Comparison of ENCODE assay signal across 8 cellular contexts in the genomic region with DNA sequence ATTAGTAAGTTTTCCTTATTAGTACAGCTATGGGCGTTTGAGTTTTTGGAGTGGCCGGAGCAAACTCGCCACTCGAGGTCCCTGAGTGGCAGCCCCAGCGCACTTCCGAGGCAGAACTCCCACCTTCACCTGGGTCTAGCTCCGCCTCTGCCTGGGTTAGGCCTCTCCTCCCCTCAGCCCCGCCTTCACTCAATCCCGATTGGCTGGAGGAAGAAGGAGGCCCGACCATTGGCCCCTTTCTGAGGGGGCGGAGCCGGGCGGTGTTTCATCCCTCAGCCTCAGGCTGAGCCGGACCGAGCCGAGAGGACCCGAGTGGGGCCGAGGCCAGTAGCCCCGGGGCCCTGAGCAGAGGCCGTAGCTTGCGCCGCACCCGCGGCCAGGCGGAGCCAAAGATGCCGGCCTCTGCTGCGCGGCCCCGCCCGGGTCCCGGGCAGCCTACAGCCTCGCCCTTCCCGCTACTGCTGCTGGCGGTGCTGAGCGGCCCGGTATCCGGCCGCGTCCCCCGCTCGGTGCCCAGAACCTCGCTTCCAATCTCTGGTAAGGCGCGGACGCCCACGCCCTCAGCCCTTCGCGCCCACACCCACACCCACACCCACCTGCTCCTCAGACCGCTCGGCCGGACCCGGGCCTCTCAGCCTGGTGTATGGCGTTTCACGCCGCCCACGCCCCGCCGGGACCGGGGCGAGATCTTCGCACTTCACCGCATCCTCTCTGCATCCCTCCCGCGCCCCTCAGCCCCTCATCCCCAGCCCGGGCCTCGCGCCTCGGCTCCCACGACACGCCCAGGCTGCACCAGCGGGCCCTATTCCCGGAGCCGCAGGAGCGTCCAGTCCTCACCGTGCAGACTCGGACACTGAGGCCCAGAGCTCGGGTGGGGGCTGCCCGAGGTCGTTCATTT. TPM values are rescaled to one million over a fixed set of nuclear protein-coding genes. Genes with fewer than 3 reads are reported as not detected.
DNase-seq lines count a peak whose midpoint lies in the region; ATAC-seq and TF ChIP-seq lines count a peak whose summit lies in the region.

A gene with protein sequence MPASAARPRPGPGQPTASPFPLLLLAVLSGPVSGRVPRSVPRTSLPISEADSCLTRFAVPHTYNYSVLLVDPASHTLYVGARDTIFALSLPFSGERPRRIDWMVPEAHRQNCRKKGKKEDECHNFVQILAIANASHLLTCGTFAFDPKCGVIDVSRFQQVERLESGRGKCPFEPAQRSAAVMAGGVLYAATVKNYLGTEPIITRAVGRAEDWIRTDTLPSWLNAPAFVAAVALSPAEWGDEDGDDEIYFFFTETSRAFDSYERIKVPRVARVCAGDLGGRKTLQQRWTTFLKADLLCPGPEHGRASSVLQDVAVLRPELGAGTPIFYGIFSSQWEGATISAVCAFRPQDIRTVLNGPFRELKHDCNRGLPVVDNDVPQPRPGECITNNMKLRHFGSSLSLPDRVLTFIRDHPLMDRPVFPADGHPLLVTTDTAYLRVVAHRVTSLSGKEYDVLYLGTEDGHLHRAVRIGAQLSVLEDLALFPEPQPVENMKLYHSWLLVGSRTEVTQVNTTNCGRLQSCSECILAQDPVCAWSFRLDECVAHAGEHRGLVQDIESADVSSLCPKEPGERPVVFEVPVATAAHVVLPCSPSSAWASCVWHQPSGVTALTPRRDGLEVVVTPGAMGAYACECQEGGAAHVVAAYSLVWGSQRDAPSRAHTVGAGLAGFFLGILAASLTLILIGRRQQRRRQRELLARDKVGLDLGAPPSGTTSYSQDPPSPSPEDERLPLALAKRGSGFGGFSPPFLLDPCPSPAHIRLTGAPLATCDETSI (plus strand): TSS at position 263 of the 898 bp plus-strand sequence. CDS start 130 bp downstream, at position 393.

- H3K4me3 ChIP-seq in CD4-positive, CD25-positive, alpha-beta regulatory T cell (ENCODE audit: low read depth, low read length) = peak within 1 kb of the TSS; percentile 74
- H3K4me3 ChIP-seq in ectodermal cell (ENCODE audit: insufficient read depth, low read depth, low read length) (peak within 1 kb of the TSS; percentile 60), lower lobe of right lung (peak within 1 kb of the TSS; percentile 71)

- POLR2A ChIA-PET in activated CD4-positive, alpha-beta memory T cell treated with anti-CD3 and anti-CD28 coated beads, Interleukin-2, amount 10 ng/mL, durations not matched to agents 7 days and 5 days (lab: Charles Lee) = interaction anchor here (1.0 kb wide), 1 partner anchor 1056 kb away, joined by 3 read pairs; a partner anchor contains a TSS

- no peaks in the 10 kb centered on the region for H3K9me3 ChIP-seq in CD4-positive, CD25-positive, alpha-beta regulatory T cell (ENCODE audit: control insufficient read depth in 2 of 2, low read length in 2 of 2)
- H3K9me3 ChIP-seq in ectodermal cell (ENCODE audit: control insufficient read depth, low read length) (no peaks in the 10 kb centered on the region), lower lobe of right lung (no peaks in the 10 kb centered on the region)

- TF ChIP-seq CTCF in lower lobe of right lung (IDR thresholded peaks at IDR 0.05) = no peak

- peaks cover 22% of the 10 kb centered on the region for H3K36me3 Mint-ChIP-seq in CD4-positive, CD25-positive, alpha-beta regulatory T cell
- H3K36me3 Mint-ChIP-seq in activated CD4-positive, alpha-beta memory T cell treated with anti-CD3 and anti-CD28 coated beads, Interleukin-2, amount 10 ng/mL, durations not matched to agents 7 days and 5 days (ENCODE audit: low read depth) = no peaks in the 10 kb centered on the region

- H3K36me3 ChIP-seq in CD4-positive, CD25-positive, alpha-beta regulatory T cell (ENCODE audit: control insufficient read depth, insufficient read depth, low read length) = no peaks in the 10 kb centered on the region
- H3K36me3 ChIP-seq in ectodermal cell (ENCODE audit: control insufficient read depth, insufficient read depth, low read length) (no peaks in the 10 kb centered on the region), lower lobe of right lung (peaks cover 9% of the 10 kb centered on the region)

- WGBS in ectodermal cell, 2 experiments = 2% methylated on average over 79 of the region's 79 CpGs

- H3K4me1 ChIP-seq in CD4-positive, CD25-positive, alpha-beta regulatory T cell (ENCODE audit: control insufficient read depth, insufficient read depth, low read length, poor library complexity, severe bottlenecking) = peaks cover 9% of the 10 kb centered on the region
- no peaks in the 10 kb centered on the region for H3K4me1 ChIP-seq in ectodermal cell (ENCODE audit: control insufficient read depth, insufficient read depth, low read length)
- peaks cover 9% of the 10 kb centered on the region for H3K4me1 ChIP-seq in lower lobe of right lung

- peak within 1 kb of the TSS; percentile 52 for H3K27ac ChIP-seq in CD4-positive, CD25-positive, alpha-beta regulatory T cell (ENCODE audit: insufficient read depth, low read length, poor library complexity, severe bottlenecking)
- H3K27ac ChIP-seq in ectodermal cell (ENCODE audit: insufficient read depth, low read depth, low read length, poor library complexity, severe bottlenecking) (no peak within 1 kb of the TSS), lower lobe of right lung (peak within 1 kb of the TSS; percentile 67)

- H3K9me3 Mint-ChIP-seq in CD4-positive, CD25-positive, alpha-beta regulatory T cell = no peaks in the 10 kb centered on the region
- no peaks in the 10 kb centered on the region for H3K9me3 Mint-ChIP-seq in activated CD4-positive, alpha-beta memory T cell treated with anti-CD3 and anti-CD28 coated beads, Interleukin-2, amount 10 ng/mL, durations not matched to agents 7 days and 5 days

- peak; percentile 98 to 99 for ATAC-seq in CD4-positive, CD25-positive, alpha-beta regulatory T cell (ENCODE audit: low read depth in 2 of 2)
- ATAC-seq in GM19452 (IDR thresholded peaks at IDR 0.05; ENCODE audit: unreplicated experiment) (peak; percentile 100), HG03575 (IDR thresholded peaks at IDR 0.05; ENCODE audit: extremely low read depth, insufficient number of reproducible peaks, low FRiP score, unreplicated experiment) (peak; percentile 93), lower lobe of right lung (peak; percentile 99 to 100)

- H3K27ac Mint-ChIP-seq in CD4-positive, CD25-positive, alpha-beta regulatory T cell = peak within 1 kb of the TSS; percentile 85 to 88 (median 87)
- no peak within 1 kb of the TSS for H3K27ac Mint-ChIP-seq in activated CD4-positive, alpha-beta memory T cell treated with anti-CD3 and anti-CD28 coated beads, Interleukin-2, amount 10 ng/mL, durations not matched to agents 7 days and 5 days

- peak within 1 kb of the TSS; percentile 93 to 97 (median 95) for H3K4me3 Mint-ChIP-seq in CD4-positive, CD25-positive, alpha-beta regulatory T cell
- peak within 1 kb of the TSS; percentile 74 for H3K4me3 Mint-ChIP-seq in activated CD4-positive, alpha-beta memory T cell treated with anti-CD3 and anti-CD28 coated beads, Interleukin-2, amount 10 ng/mL, durations not matched to agents 7 days and 5 days

- CTCF ChIA-PET in activated CD4-positive, alpha-beta memory T cell treated with anti-CD3 and anti-CD28 coated beads, Interleukin-2, amount 10 ng/mL, durations not matched to agents 7 days and 5 days (lab: Charles Lee) = interaction anchor here (1.0 to 1.3 kb wide), 2 partner anchors 69 to 262 kb away, joined by 3 read pairs; no protein-coding TSS in a partner anchor

- DNase-seq in CD4-positive, CD25-positive, alpha-beta regulatory T cell = peak; percentile 92 to 96 (median 93)
- DNase-seq in NCI-H82 (lab: John Stamatoyannopoulos, UW) = peak; percentile 100
- peak; percentile 95 for DNase-seq in activated CD4-positive, alpha-beta memory T cell treated with anti-CD3 and anti-CD28 coated beads, Interleukin-2, amount 10 ng/mL, durations not matched to agents 7 days and 5 days
- DNase-seq in lower lobe of right lung = peak; percentile 97
- peak; percentile 85 to 87 (median 86) for DNase-seq in stimulated activated CD4-positive, alpha-beta T cell treated with anti-CD3 and anti-CD28 coated beads, TNF-alpha, amount 100 ng/mL, for 1 hour (ENCODE audit: low read depth in 3 of 3, low spot score in 1 of 3)

- no peaks in the 10 kb centered on the region for H3K27me3 ChIP-seq in CD4-positive, CD25-positive, alpha-beta regulatory T cell (ENCODE audit: control insufficient read depth, insufficient read depth, low read length)
- H3K27me3 ChIP-seq in ectodermal cell (ENCODE audit: control insufficient read depth, insufficient read depth, low read length, poor library complexity, severe bottlenecking) = peaks cover 37% of the 10 kb centered on the region
- no peaks in the 10 kb centered on the region for H3K27me3 ChIP-seq in lower lobe of right lung (ENCODE audit: low read depth)

- peaks cover 0 to 32% (median 24%) of the 10 kb centered on the region in 4 donors for H3K4me1 Mint-ChIP-seq in CD4-positive, CD25-positive, alpha-beta regulatory T cell
- peaks cover 18% of the 10 kb centered on the region for H3K4me1 Mint-ChIP-seq in activated CD4-positive, alpha-beta memory T cell treated with anti-CD3 and anti-CD28 coated beads, Interleukin-2, amount 10 ng/mL, durations not matched to agents 7 days and 5 days

- intact Hi-C loops in lower lobe of right lung (cut with DNase I) = no loop called here

- H3K27me3 Mint-ChIP-seq in CD4-positive, CD25-positive, alpha-beta regulatory T cell = peaks cover 4% of the 10 kb centered on the region
- H3K27me3 Mint-ChIP-seq in activated CD4-positive, alpha-beta memory T cell treated with anti-CD3 and anti-CD28 coated beads, Interleukin-2, amount 10 ng/mL, durations not matched to agents 7 days and 5 days = peaks cover 15% of the 10 kb centered on the region

RNA-seq across cellular contexts. Expression of the gene that starts here (rescaled TPM):
- total RNA-seq in CD4-positive, CD25-positive, alpha-beta regulatory T cell = 11.1 TPM
- 1 to 10 TPM; 7.3 to 10.0 (median 8.5) TPM for polyA plus RNA-seq in CD4-positive, CD25-positive, alpha-beta regulatory T cell
- 1 to 10 TPM; 6.6 to 8.2 TPM for total RNA-seq in activated CD4-positive, alpha-beta memory T cell treated with anti-CD3 and anti-CD28 coated beads, Interleukin-2, amount 10 ng/mL, durations not matched to agents 7 days and 5 days
- 8.5 TPM for polyA plus RNA-seq in ectodermal cell (2013, experiment 1 of 4)
- 9.4 TPM for polyA plus RNA-seq in ectodermal cell (2013, experiment 2 of 4)
- 7.5 TPM for polyA plus RNA-seq in ectodermal cell (2013, experiment 3 of 4)
- 8.6 TPM for polyA plus RNA-seq in ectodermal cell (2013, experiment 4 of 4)
- total RNA-seq in lower lobe of right lung = 12.0 TPM
